Comparison of ENCODE assay signal across 9 cellular contexts in genomic region chr3:129855454-129856419, GRCh38. TPM values are rescaled to one million over a fixed set of nuclear protein-coding genes. Genes with fewer than 3 reads are reported as not detected.
DNase-seq lines count a peak whose midpoint lies in the region; ATAC-seq and TF ChIP-seq lines count a peak whose summit lies in the region.
"Had no signal": no experiment of that assay in that cellular context is flagged by ENCODE, and none has a peak within 500 bp of the region (broad histone marks: within the 10 kb centered on the region; RNA-seq: fewer than 3 reads in every experiment).

No MANE protein-coding gene starts in this region.

- H3K9me3 Mint-ChIP-seq in activated naive CD4-positive, alpha-beta T cell treated with anti-CD3 and anti-CD28 coated beads, Interleukin-2, amount 50 U/mL, for 24 hours, result no peaks in the 10 kb centered on the region
- peaks cover under 1% of the 10 kb centered on the region for H3K9me3 Mint-ChIP-seq in activated naive CD4-positive, alpha-beta T cell treated with anti-CD3 and anti-CD28 coated beads, Interleukin-2, amount 10 ng/mL, durations not matched to agents 7 days and 5 days

- CTCF ChIA-PET in activated naive CD4-positive, alpha-beta T cell treated with anti-CD3 and anti-CD28 coated beads, Interleukin-2, amount 10 ng/mL, durations not matched to agents 7 days and 5 days (lab: Charles Lee), result no interaction called here

- peaks cover 22% of the 10 kb centered on the region for H3K36me3 Mint-ChIP-seq in activated naive CD4-positive, alpha-beta T cell treated with anti-CD3 and anti-CD28 coated beads, Interleukin-2, amount 50 U/mL, for 24 hours
- peaks cover 21% of the 10 kb centered on the region for H3K36me3 Mint-ChIP-seq in activated naive CD4-positive, alpha-beta T cell treated with anti-CD3 and anti-CD28 coated beads, Interleukin-2, amount 10 ng/mL, durations not matched to agents 7 days and 5 days

- H3K27ac Mint-ChIP-seq in activated naive CD4-positive, alpha-beta T cell treated with anti-CD3 and anti-CD28 coated beads, Interleukin-2, amount 50 U/mL, for 24 hours, result peak overlapping the region; percentile 32
- H3K27ac Mint-ChIP-seq in activated naive CD4-positive, alpha-beta T cell treated with anti-CD3 and anti-CD28 coated beads, Interleukin-2, amount 10 ng/mL, durations not matched to agents 7 days and 5 days, result no peak overlapping the region

- H3K27me3 Mint-ChIP-seq in activated naive CD4-positive, alpha-beta T cell treated with anti-CD3 and anti-CD28 coated beads, Interleukin-2, amount 50 U/mL, for 24 hours, result no peaks in the 10 kb centered on the region
- no peaks in the 10 kb centered on the region for H3K27me3 Mint-ChIP-seq in activated naive CD4-positive, alpha-beta T cell treated with anti-CD3 and anti-CD28 coated beads, Interleukin-2, amount 10 ng/mL, durations not matched to agents 7 days and 5 days

- no peak for DNase-seq in activated naive CD4-positive, alpha-beta T cell treated with anti-CD3 and anti-CD28 coated beads, Interleukin-2, amount 10 ng/mL, durations not matched to agents 7 days and 5 days
- DNase-seq in astrocyte of the hippocampus (ENCODE audit: low read depth, low spot score) (peak; percentile 79), left kidney (ENCODE audit: low read depth, low spot score) (peak; percentile 9), vagina (ENCODE audit: extremely low spot score in 2 of 2) (no peak)
- DNase-seq in activated effector memory CD4-positive, alpha-beta T cell treated with anti-CD3 and anti-CD28 coated beads, Interleukin-2, amount 50 U/mL, for 16 hours, result no peak

- no peaks in the 10 kb centered on the region for H3K27me3 ChIP-seq in vagina
- H3K27me3 ChIP-seq: BLaER1 had no signal

- no peak overlapping the region for H3K4me3 Mint-ChIP-seq in activated naive CD4-positive, alpha-beta T cell treated with anti-CD3 and anti-CD28 coated beads, Interleukin-2, amount 50 U/mL, for 24 hours
- H3K4me3 Mint-ChIP-seq in activated naive CD4-positive, alpha-beta T cell treated with anti-CD3 and anti-CD28 coated beads, Interleukin-2, amount 10 ng/mL, durations not matched to agents 7 days and 5 days, result no peak overlapping the region

- no peak overlapping the region for H3K4me3 ChIP-seq in vagina
- H3K4me3 ChIP-seq: BLaER1 had no signal

- TF ChIP-seq POLR2A in vagina (IDR thresholded peaks at IDR 0.05), result no peak

- no peak for TF ChIP-seq CTCF in vagina (IDR thresholded peaks at IDR 0.05)

- intact Hi-C loops in vagina (cut with DNase I), result no loop called here

- H3K4me1 Mint-ChIP-seq in activated naive CD4-positive, alpha-beta T cell treated with anti-CD3 and anti-CD28 coated beads, Interleukin-2, amount 50 U/mL, for 24 hours, result peaks cover 10% of the 10 kb centered on the region
- H3K4me1 Mint-ChIP-seq in activated naive CD4-positive, alpha-beta T cell treated with anti-CD3 and anti-CD28 coated beads, Interleukin-2, amount 10 ng/mL, durations not matched to agents 7 days and 5 days, result peaks cover 3% of the 10 kb centered on the region

- peak overlapping the region; percentile 78 for H3K27ac ChIP-seq in vagina
- H3K27ac ChIP-seq: BLaER1 had no signal

- H3K36me3 ChIP-seq in vagina, result no peaks in the 10 kb centered on the region

- H3K9me3 ChIP-seq in vagina, result no peaks in the 10 kb centered on the region

- H3K4me1 ChIP-seq in vagina, result peaks cover 28% of the 10 kb centered on the region
- H3K4me1 ChIP-seq: BLaER1 had no signal

- ATAC-seq in HG02981 (IDR thresholded peaks at IDR 0.05; ENCODE audit: unreplicated experiment) (no peak), GM18873 (IDR thresholded peaks at IDR 0.05; ENCODE audit: low FRiP score, unreplicated experiment) (no peak)

RNA-seq across cellular contexts. Expression of gene TMCC1, which starts 37.8 kb away (rescaled TPM):
- total RNA-seq in vagina, result 16.7 TPM

Comparison
In these comparisons a context has a peak if more than half of its experiments do, and no peak if none do; other contexts are left out.
1. DNase-seq: peak in astrocyte of the hippocampus (single experiment) and left kidney (single experiment); none in activated naive CD4-positive, alpha-beta T cell treated with anti-CD3 and anti-CD28 coated beads, Interleukin-2, amount 10 ng/mL, durations not matched to agents 7 days and 5 days (single experiment), vagina (0 of 2) and activated effector memory CD4-positive, alpha-beta T cell treated with anti-CD3 and anti-CD28 coated beads, Interleukin-2, amount 50 U/mL, for 16 hours (single experiment).